In genomic region chr7:99218406-99219184, GRCh38 we compare ENCODE assay signal across 2 cellular contexts.
TF ChIP-seq lines count a peak whose summit lies in the region.

No MANE protein-coding gene starts in this region.

TF ChIP-seq in GM12891, 5 proteins besides CTCF, POLR2A, EP300 and RAD21:
- no peak for TF ChIP-seq POU2F2 (IDR thresholded peaks at IDR 0.05; ENCODE audit: low read depth, low read length)
- peak; percentile 30; the same call in 1 of the 2 replicates for TF ChIP-seq SPI1 (IDR thresholded peaks at IDR 0.05; ENCODE audit: low read depth, low read length)
- no peak for TF ChIP-seq PAX5 (IDR thresholded peaks at IDR 0.05; ENCODE audit: insufficient read depth, low read length, severe bottlenecking)
- no peak for TF ChIP-seq TAF1 (IDR thresholded peaks at IDR 0.05; ENCODE audit: low read depth, low read length)

TF ChIP-seq in GM12878, 131 proteins besides CTCF, POLR2A, EP300 and RAD21:
- 0 out of 2 replicates have a peak, but pooled peaks have one; percentile 5 for TF ChIP-seq SPI1 (IDR thresholded peaks at IDR 0.05; ENCODE audit: borderline replicate concordance, insufficient read depth, low read depth, low read length)
- TF ChIP-seq ZNF622 (IDR thresholded peaks at IDR 0.05), result no peak
